ENCODE assay signal across 8 cellular contexts in the genomic region with DNA sequence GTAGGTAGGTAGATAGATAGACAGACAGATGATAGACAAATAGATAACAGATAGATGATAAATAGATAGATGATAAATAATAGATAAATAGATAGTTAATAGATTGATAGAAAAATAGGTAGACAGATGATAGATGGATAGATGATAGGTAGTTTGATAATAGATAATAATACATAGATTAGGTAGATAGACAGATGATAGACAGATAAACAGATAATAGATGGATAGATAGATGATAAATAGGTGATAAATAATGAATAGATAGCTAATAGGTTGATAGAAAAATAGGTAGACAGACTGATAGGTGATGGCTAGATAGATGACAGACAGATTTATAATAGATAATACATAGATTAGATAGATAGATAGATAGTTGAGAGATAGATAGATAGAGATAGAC.
"Had no signal": no experiment of that assay in that cellular context is flagged by ENCODE, and none has a peak within 500 bp of the region (broad histone marks: within the 10 kb centered on the region; RNA-seq: fewer than 3 reads in every experiment).

No MANE protein-coding gene starts in this region.

- H3K4me3 ChIP-seq: GM12878 had no signal

- ATAC-seq: GM12878 had no signal

- DNase-seq: GDM1, GF-D8 had no signal

- FAIRE-seq: G401.6, GM12878, GM12891, GM12892, GM18507, GM19239 had no signal
